Comparison of ENCODE assay signal across 1 cellular context in genomic region chr11:111423250-111423615, GRCh38.
TF ChIP-seq lines count a peak whose summit lies in the region.

No MANE protein-coding gene starts in this region.

TF ChIP-seq in GM23338, 12 proteins besides CTCF, POLR2A, EP300 and RAD21 (continued from another document):
- no peak for TF ChIP-seq ZNF462 (CRISPR knock-in tag; IDR thresholded peaks at IDR 0.05)
- TF ChIP-seq ZNF331 (CRISPR knock-in tag; IDR thresholded peaks at IDR 0.05; ENCODE audit: low read depth) = no peak
- TF ChIP-seq REST (IDR thresholded peaks at IDR 0.05; ENCODE audit: unreplicated experiment) = no peak
- TF ChIP-seq NANOG (IDR thresholded peaks at IDR 0.05; ENCODE audit: borderline replicate concordance) = no peak
TF ChIP-seq in GM23338: peak in this region for 0.
